39 cellular contexts compared by ENCODE assay signal in the genomic region with DNA sequence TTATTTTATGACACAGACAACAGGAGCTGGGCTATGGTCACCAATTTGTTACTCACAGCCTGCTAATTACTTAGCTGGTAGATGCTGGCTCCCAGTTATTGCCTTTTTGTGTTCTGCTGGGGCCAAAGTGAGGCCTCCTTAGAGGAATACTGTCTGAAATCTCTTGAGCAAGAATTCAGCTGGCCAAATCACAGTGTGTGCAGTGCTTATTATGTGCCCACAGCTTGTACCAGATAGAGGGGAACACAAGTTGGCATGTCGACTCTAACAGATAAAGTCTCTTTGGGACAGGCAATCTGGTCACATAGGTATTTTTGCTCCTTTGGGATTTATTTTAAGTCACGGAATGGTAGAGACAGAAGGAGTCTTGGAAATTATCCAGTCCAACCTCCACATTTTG. TPM values are rescaled to one million over a fixed set of nuclear protein-coding genes. Genes with fewer than 3 reads are reported as not detected.
"Had no signal": no experiment of that assay in that cellular context is flagged by ENCODE, and none has a peak within 500 bp of the region (broad histone marks: within the 10 kb centered on the region; RNA-seq: fewer than 3 reads in every experiment).

No MANE protein-coding gene starts in this region.

- H3K27ac ChIP-seq: ascending aorta, cardiac muscle cell, lower lobe of right lung, thoracic aorta, WERI-Rb-1 had no signal

- H3K4me1 ChIP-seq: ascending aorta, uterus had no signal

- ATAC-seq: activated CD4-positive, CD25-positive, alpha-beta regulatory T cell treated with anti-CD3 and anti-CD28 coated beads, Interleukin-2, amount 50 U/mL, for 24 hours; gastroesophageal sphincter; lower lobe of right lung; natural killer cell; stimulated activated naive B cell treated with anti-CD40 and anti-IgM and Interleukin-4, amounts not matched to agents 10 μg/mL and 1 μg/mL and 100 μg/mL, for 72 hours had no signal

- H3K27me3 ChIP-seq: ascending aorta, cardiac muscle cell, gastroesophageal sphincter, sigmoid colon, stomach, uterus had no signal

- H3K9me3 ChIP-seq: ascending aorta, gastroesophageal sphincter, lower lobe of right lung, sigmoid colon, stomach, thoracic aorta, uterus had no signal

- FAIRE-seq: endothelial cell of umbilical vein, small intestine, TTC549 had no signal

- DNase-seq: activated CD4-positive, alpha-beta memory T cell treated with anti-CD3 and anti-CD28 coated beads for 36 hours; activated CD4-positive, alpha-beta T cell treated with anti-CD3 and anti-CD28 coated beads for 48 hours; activated CD8-positive, alpha-beta memory T cell treated with anti-CD3 and anti-CD28 coated beads, Interleukin-2, amount 50 U/mL, for 4 hours; activated effector memory CD4-positive, alpha-beta T cell treated with anti-CD3 and anti-CD28 coated beads, Interleukin-2, amount 50 U/mL, for 16 hours; activated naive CD4-positive, alpha-beta T cell treated with anti-CD3 and anti-CD28 coated beads, Interleukin-2, amount 10 ng/mL, durations not matched to agents 7 days and 5 days; activated naive CD8-positive, alpha-beta T cell treated with anti-CD3 and anti-CD28 coated beads, Interleukin-2, amount 10 ng/mL, durations not matched to agents 7 days and 5 days; activated T-cell treated with anti-CD3 and anti-CD28 coated beads, Interleukin-2, amount 50 U/mL, for 1 hour; cortex of kidney; head of caudate nucleus; lower lobe of right lung; mesendoderm; natural killer cell; sigmoid colon; small intestine; stimulated activated CD4-positive, alpha-beta T cell treated with anti-CD3 and anti-CD28 coated beads, Interleukin-1b, Interleukin-23, amount 100 ng/mL, for 48 hours; stimulated activated CD4-positive, alpha-beta T cell treated with anti-CD3 and anti-CD28 coated beads, Interleukin-4, amount 100 ng/mL, for 4 hours; stimulated activated naive B cell treated with anti-CD40 and anti-IgM and Interleukin-4, amounts not matched to agents 10 μg/mL and 1 μg/mL and 100 μg/mL, for 72 hours; stomach; SW 1271; T-helper 9 cell; uterus; WERI-Rb-1 had no signal

- H3K36me3 ChIP-seq: ascending aorta, cardiac muscle cell, gastroesophageal sphincter, lower lobe of right lung, sigmoid colon, stomach, thoracic aorta, uterus, WERI-Rb-1 had no signal

- H3K4me3 ChIP-seq: ascending aorta, cardiac muscle cell, gastroesophageal sphincter, lower lobe of right lung, sigmoid colon, stomach, thoracic aorta, uterus had no signal

RNA-seq across cellular contexts. Expression of gene TMEM212, which starts 6.3 kb away (rescaled TPM):
- total RNA-seq: activated CD4-positive, alpha-beta memory T cell treated with anti-CD3 and anti-CD28 coated beads for 36 hours; activated CD8-positive, alpha-beta memory T cell treated with anti-CD3 and anti-CD28 coated beads for 36 hours; activated naive CD8-positive, alpha-beta T cell treated with anti-CD3 and anti-CD28 coated beads, Interleukin-2, amount 10 ng/mL, durations not matched to agents 7 days and 5 days; activated T-helper 1 cell treated with anti-CD3 and anti-CD28 coated beads, Interleukin-12 subunit alpha, Interleukin-12 subunit beta, Interleukin-2, Interleukin-4 antibody, amounts not matched to agents 30 ng/mL and 10 ng/mL and 1 ng/mL, durations not matched to agents 14 hours and 24 hours and 36 hours; ascending aorta; cardiac muscle cell; chondrocyte; endothelial cell of umbilical vein; fibroblast of lung; fibroblast of villous mesenchyme; gastroesophageal sphincter; kidney epithelial cell; mononuclear cell; natural killer cell; osteoblast; posterior vena cava; sigmoid colon; stomach; thoracic aorta had no signal
- polyA plus RNA-seq: cardiac muscle cell, endothelial cell of umbilical vein, esophagus, fibroblast of lung, sigmoid colon, small intestine, stomach had no signal
